ENCODE assay signal across 19 cellular contexts in the genomic region with DNA sequence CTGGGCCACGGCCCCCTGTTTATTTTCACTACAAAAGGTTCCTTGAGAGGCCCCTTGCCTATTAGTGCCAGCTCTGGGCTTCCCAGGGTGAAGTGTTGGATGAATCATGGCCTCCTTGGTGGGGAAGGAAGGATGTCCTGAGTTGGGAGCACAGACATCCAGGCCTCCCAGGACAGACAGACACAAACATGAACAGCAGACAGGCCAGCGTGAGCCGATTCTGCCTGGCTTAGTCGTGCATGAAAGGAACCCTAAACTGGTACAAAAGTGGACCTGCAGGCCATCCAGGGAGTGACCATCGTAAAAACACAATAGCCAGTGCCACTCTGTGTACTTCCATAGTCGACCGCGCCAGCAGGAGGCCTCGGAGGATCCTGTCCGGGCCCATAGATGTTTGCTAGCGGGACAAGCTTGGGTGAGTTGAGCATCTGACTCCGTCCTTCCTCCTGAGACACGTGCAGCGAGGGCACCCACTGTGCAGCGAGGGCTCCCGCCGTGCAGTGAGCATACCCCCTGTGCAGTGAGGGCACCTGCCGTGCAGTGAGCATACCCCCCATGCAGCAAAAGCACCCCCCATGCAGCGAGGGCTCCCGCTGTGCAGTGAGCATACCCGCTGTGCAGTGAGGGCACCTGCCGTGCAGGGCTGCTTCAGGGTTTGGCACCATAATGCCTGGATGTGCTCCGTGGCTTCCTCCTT. TPM values are rescaled to one million over a fixed set of nuclear protein-coding genes. Genes with fewer than 3 reads are reported as not detected.
DNase-seq lines count a peak whose midpoint lies in the region; ATAC-seq, FAIRE-seq and TF ChIP-seq lines count a peak whose summit lies in the region.
"Had no signal": no experiment of that assay in that cellular context is flagged by ENCODE, and none has a peak within 500 bp of the region (broad histone marks: within the 10 kb centered on the region; RNA-seq: fewer than 3 reads in every experiment).

No MANE protein-coding gene starts in this region.

- H3K36me3 ChIP-seq in SK-N-SH (replicated peaks in 1 of 2; ENCODE audit: control insufficient read depth in 1 of 2, insufficient read depth in 2 of 2, low read length in 1 of 2), result peaks cover 41 to 60% of the 10 kb centered on the region in 2 experiments
- H3K36me3 ChIP-seq in kidney (ENCODE audit: control insufficient read depth in 1 of 2, insufficient read depth in 2 of 2, low read length in 2 of 2), result peaks cover 12 to 22% of the 10 kb centered on the region in 2 donors
- H3K36me3 ChIP-seq in tibial nerve, result peaks cover 0 to 81% (median 3%) of the 10 kb centered on the region in 3 donors

- H3K27ac ChIP-seq in SK-N-SH (ENCODE audit: low read depth in 2 of 2, low read length in 1 of 2) (peak overlapping the region; percentile 56 to 87), kidney (ENCODE audit: low read depth in 2 of 2, low read length in 2 of 2) (no peak overlapping the region), tibial nerve (peak overlapping the region in 1 of 4 donors; percentile 62)
- H3K27ac ChIP-seq: KMS-11, pancreas, PC-9 had no signal

- POLR2A ChIA-PET in SK-N-SH (lab: Yijun Ruan, JAX), result interaction anchor here (0.9 to 2.8 kb wide), 2 partner anchors 10 to 67 kb away, joined by 3 to 21 read pairs; no protein-coding TSS in a partner anchor

- ATAC-seq in Right ventricle myocardium superior (ENCODE audit: poor library complexity) (no peak), left ventricle myocardium superior (no peak), HG03095 (IDR thresholded peaks at IDR 0.05; ENCODE audit: unreplicated experiment) (no peak)
- ATAC-seq: activated CD4-positive, CD25-positive, alpha-beta regulatory T cell treated with anti-CD3 and anti-CD28 coated beads, Interleukin-2, amount 50 U/mL, for 24 hours; activated T-cell treated with anti-CD3 and anti-CD28 coated beads, Interleukin-2, amount 50 U/mL, for 72 hours; pancreas had no signal

- intact Hi-C loops in Right ventricle myocardium superior (cut with DNase I) (no loop called here), left ventricle myocardium superior (cut with micrococcal nuclease) (loop anchor here (10.0 kb wide), 1 partner anchor 454 kb away; no protein-coding TSS in a partner anchor), kidney (cut with DNase I) (no loop called here)

- H2AFZ ChIP-seq in SK-N-SH (ENCODE audit: low read depth), result no peak overlapping the region
- H2AFZ ChIP-seq: PC-9 had no signal

- peaks cover 29% of the 10 kb centered on the region for H3F3A ChIP-seq in SK-N-SH (replicated peaks; ENCODE audit: insufficient read depth)

- H4K20me1 ChIP-seq in SK-N-SH (ENCODE audit: insufficient read depth), result no peaks in the 10 kb centered on the region

- FAIRE-seq in kidney (lab: Jason Lieb, UNC) (no peak), urothelium cell line (lab: Jason Lieb, UNC) (peak; percentile 66)
- FAIRE-seq: pancreas had no signal

- no peak for TF ChIP-seq RAD21 in SK-N-SH (IDR thresholded peaks at IDR 0.05; ENCODE audit: low read length)

- no peaks in the 10 kb centered on the region for H3K9me2 ChIP-seq in SK-N-SH

- CTCF ChIA-PET in SK-N-SH (lab: Yijun Ruan, JAX), result interaction anchor here (1.0 to 4.8 kb wide), 7 partner anchors 9 to 458 kb away, joined by 3 to 28 read pairs (median 6); no protein-coding TSS in a partner anchor

- DNase-seq in Right ventricle myocardium superior (peak; percentile 30), left ventricle myocardium superior (no peak), SK-N-SH (peak; percentile 69), kidney (peak; percentile 73), urothelium cell line (ENCODE audit: low spot score) (no peak), tibial nerve (ENCODE audit: low spot score in 2 of 2) (no peak), putamen (ENCODE audit: low spot score) (no peak)
- DNase-seq: activated T-cell treated with anti-CD3 and anti-CD28 coated beads, Interleukin-2, amount 50 U/mL, for 72 hours; CD4-positive, alpha-beta memory T cell; cortex of kidney; DND-41; NCI-H1048; PC-9; stimulated activated CD4-positive, alpha-beta T cell treated with anti-CD3 and anti-CD28 coated beads, Interleukin-2, amount 100 ng/mL, for 24 hours; stomach had no signal

- WGBS in SK-N-SH (ENCODE audit: low lambda C conversion rate), result 82% methylated on average over 23 of the region's 23 CpGs
- 74 to 81% methylated on average over 22 to 23 of the region's 23 CpGs for WGBS in tibial nerve, 2 donors

- no peak for TF ChIP-seq EP300 in SK-N-SH (IDR thresholded peaks at IDR 0.05; ENCODE audit: borderline replicate concordance in 1 of 2, low read depth in 1 of 2, low read length in 1 of 2)
- TF ChIP-seq EP300 in tibial nerve (IDR thresholded peaks at IDR 0.05), result no peak

- H3K4me1 ChIP-seq in SK-N-SH (ENCODE audit: control insufficient read depth in 1 of 2, insufficient read depth in 2 of 2, low read depth in 1 of 2, low read length in 1 of 2) (peaks cover 31 to 38% of the 10 kb centered on the region in 2 experiments), kidney (ENCODE audit: control insufficient read depth in 1 of 2, insufficient read depth in 1 of 2, low read depth in 1 of 2, low read length in 2 of 2) (no peaks in the 10 kb centered on the region), tibial nerve (peaks cover 0 to 17% (median 3%) of the 10 kb centered on the region in 4 donors)
- H3K4me1 ChIP-seq: pancreas had no signal

- no peaks in the 10 kb centered on the region for H3K9me3 ChIP-seq in SK-N-SH
- H3K9me3 ChIP-seq in kidney (ENCODE audit: control insufficient read depth in 1 of 2, low read length in 2 of 2), result no peaks in the 10 kb centered on the region
- H3K9me3 ChIP-seq in tibial nerve, result no peaks in the 10 kb centered on the region
- H3K9me3 ChIP-seq: pancreas, stomach had no signal

- no peaks in the 10 kb centered on the region; the same call in 1 of the 2 replicates for H3K79me2 ChIP-seq in SK-N-SH (ENCODE audit: insufficient read depth)

- TF ChIP-seq POLR2A in tibial nerve (IDR thresholded peaks at IDR 0.05), result no peak

- H3K9ac ChIP-seq in SK-N-SH, result peak overlapping the region; percentile 30
- no peak overlapping the region for H3K9ac ChIP-seq in kidney (ENCODE audit: low read length in 2 of 2)
- H3K9ac ChIP-seq: KMS-11 had no signal

- H3K27me3 ChIP-seq in SK-N-SH (ENCODE audit: insufficient read depth), result no peaks in the 10 kb centered on the region
- no peaks in the 10 kb centered on the region for H3K27me3 ChIP-seq in tibial nerve
- H3K27me3 ChIP-seq: pancreas, stomach had no signal

- H3K4me2 ChIP-seq in SK-N-SH, result peak overlapping the region; percentile 68
- H3K4me2 ChIP-seq: KMS-11, PC-9 had no signal

- TF ChIP-seq CTCF in SK-N-SH (IDR thresholded peaks at IDR 0.05) (no peak), kidney (IDR thresholded peaks at IDR 0.05; ENCODE audit: borderline replicate concordance, extremely low read depth, insufficient read depth) (no peak), tibial nerve (IDR thresholded peaks at IDR 0.05) (no peak)

- H3K4me3 ChIP-seq in SK-N-SH (ENCODE audit: low read depth in 2 of 2, low read length in 1 of 2) (no peak overlapping the region), kidney (ENCODE audit: low read length in 2 of 2) (no peak overlapping the region), tibial nerve (no peak overlapping the region)
- H3K4me3 ChIP-seq: pancreas, PC-9, stomach had no signal

TF ChIP-seq in SK-N-SH, 30 proteins besides CTCF, POLR2A, EP300 and RAD21:
- TF ChIP-seq RCOR1 (IDR thresholded peaks at IDR 0.05; ENCODE audit: low read length), result no peak
- 0 out of 2 replicates have a peak, but pooled peaks have one; percentile 18 for TF ChIP-seq FOSL2 (IDR thresholded peaks at IDR 0.05; ENCODE audit: borderline replicate concordance, low read depth)
- TF ChIP-seq, protein P1, sequence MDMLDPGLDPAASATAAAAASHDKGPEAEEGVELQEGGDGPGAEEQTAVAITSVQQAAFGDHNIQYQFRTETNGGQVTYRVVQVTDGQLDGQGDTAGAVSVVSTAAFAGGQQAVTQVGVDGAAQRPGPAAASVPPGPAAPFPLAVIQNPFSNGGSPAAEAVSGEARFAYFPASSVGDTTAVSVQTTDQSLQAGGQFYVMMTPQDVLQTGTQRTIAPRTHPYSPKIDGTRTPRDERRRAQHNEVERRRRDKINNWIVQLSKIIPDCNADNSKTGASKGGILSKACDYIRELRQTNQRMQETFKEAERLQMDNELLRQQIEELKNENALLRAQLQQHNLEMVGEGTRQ (IDR thresholded peaks at IDR 0.05; ENCODE audit: borderline replicate concordance, low read depth, low read length), result no peak
- TF ChIP-seq ELF1 (IDR thresholded peaks at IDR 0.05), result no peak

RNA-seq across cellular contexts. Expression of a gene that starts 51.3 kb away (rescaled TPM):
- total RNA-seq in Right ventricle myocardium superior (16.5 TPM), left ventricle myocardium superior (16.5 TPM), kidney (15.9 TPM), tibial nerve (10 to 100 TPM in 1 of 4 donors, 1 to 10 TPM in 3; 2.7 to 12.3 (median 4.8) TPM)
- polyA plus RNA-seq in SK-N-SH (2012; rRNA removed) (50.5 and 63.7 TPM in 2 replicates), kidney (ENCODE audit: insufficient read depth, low read depth, low replicate concordance) (21.4 TPM)
- polyA plus RNA-seq in SK-N-SH (2012; cell fraction: cytosol; rRNA removed), result 43.8 and 69.6 TPM in 2 replicates
- polyA plus RNA-seq in SK-N-SH (2012; cell fraction: nucleus; rRNA removed), result 55.8 and 70.9 TPM in 2 replicates

RNA-seq across cellular contexts. Expression of a gene that starts 51.9 kb away (rescaled TPM):
- total RNA-seq in Right ventricle myocardium superior, result 19.3 TPM
- total RNA-seq in left ventricle myocardium superior, result 22.8 TPM
- polyA plus RNA-seq in SK-N-SH (2012; rRNA removed), result 51.8 and 58.5 TPM in 2 replicates
- polyA plus RNA-seq in SK-N-SH (2012; cell fraction: cytosol; rRNA removed), result 29.0 and 41.8 TPM in 2 replicates
- 74.3 and 79.4 TPM in 2 replicates for polyA plus RNA-seq in SK-N-SH (2012; cell fraction: nucleus; rRNA removed)
- total RNA-seq in kidney, result 29.7 TPM
- polyA plus RNA-seq in kidney (ENCODE audit: insufficient read depth, low read depth, low replicate concordance), result 11.6 TPM
- total RNA-seq in tibial nerve, result 10 to 100 TPM; 26.0 to 56.7 (median 41.6) TPM

RNA-seq across cellular contexts. Expression of a gene that starts 53.9 kb away (rescaled TPM):
- total RNA-seq in Right ventricle myocardium superior (177 TPM), left ventricle myocardium superior (186 TPM), kidney (168 TPM), tibial nerve (100 to 1,000 TPM; 243 to 263 (median 244) TPM)
- polyA plus RNA-seq in SK-N-SH (2012; rRNA removed) (369 and 560 TPM in 2 replicates), kidney (ENCODE audit: insufficient read depth, low read depth, low replicate concordance) (40.4 TPM)
- polyA plus RNA-seq in SK-N-SH (2012; cell fraction: cytosol; rRNA removed), result 137 and 282 TPM in 2 replicates
- 1,170 and 1,470 TPM in 2 replicates for polyA plus RNA-seq in SK-N-SH (2012; cell fraction: nucleus; rRNA removed)

Comparison
In these comparisons a context has a peak if more than half of its experiments do, and no peak if none do; other contexts are left out.
1. DNase-seq: peak in Right ventricle myocardium superior (single experiment), SK-N-SH (single experiment) and kidney (single experiment); none in left ventricle myocardium superior (single experiment), urothelium cell line (single experiment), tibial nerve (0 of 2) and putamen (single experiment).
2. H3K27ac ChIP-seq: peak in SK-N-SH (2 of 2); none in kidney (0 of 2).